In genomic region chr4:47373174-47373573, GRCh38 we compare ENCODE assay signal across 22 cellular contexts.
DNase-seq lines count a peak whose midpoint lies in the region; ATAC-seq and TF ChIP-seq lines count a peak whose summit lies in the region.
"Had no signal": no experiment of that assay in that cellular context is flagged by ENCODE, and none has a peak within 500 bp of the region (broad histone marks: within the 10 kb centered on the region; RNA-seq: fewer than 3 reads in every experiment).

No MANE protein-coding gene starts in this region.

- no peak overlapping the region for H3K4me3 Mint-ChIP-seq in stimulated activated naive CD8-positive, alpha-beta T cell treated with anti-CD3 and anti-CD28 coated beads, Interleukin-15, amount 100 ng/mL, for 72 hours
- H3K4me3 Mint-ChIP-seq: activated CD4-positive, alpha-beta T cell treated with anti-CD3 and anti-CD28 coated beads, Interleukin-2, amount 10 ng/mL, durations not matched to agents 24 days and 14 days; endodermal cell; memory B cell; naive thymus-derived CD4-positive, alpha-beta T cell had no signal

- H3K27me3 ChIP-seq in WERI-Rb-1 (ENCODE audit: insufficient read depth, low read depth, severe bottlenecking) (no peaks in the 10 kb centered on the region), A673 (replicated peaks; ENCODE audit: insufficient read depth, low read depth, low read length, poor library complexity) (no peaks in the 10 kb centered on the region)
- H3K27me3 ChIP-seq: BE2C, SJCRH30 had no signal

- peak; percentile 69 for ATAC-seq in GM19395 (IDR thresholded peaks at IDR 0.05; ENCODE audit: unreplicated experiment)
- peak; percentile 64 for ATAC-seq in HG03342 (IDR thresholded peaks at IDR 0.05; ENCODE audit: unreplicated experiment)
- no peak for ATAC-seq in stimulated activated naive CD8-positive, alpha-beta T cell treated with anti-CD3 and anti-CD28 coated beads, Interleukin-15, amount 100 ng/mL, for 72 hours
- ATAC-seq: naive thymus-derived CD4-positive, alpha-beta T cell had no signal

- no peaks in the 10 kb centered on the region for H3K4me1 Mint-ChIP-seq in stimulated activated naive CD8-positive, alpha-beta T cell treated with anti-CD3 and anti-CD28 coated beads, Interleukin-15, amount 100 ng/mL, for 72 hours
- H3K4me1 Mint-ChIP-seq: activated CD4-positive, alpha-beta T cell treated with anti-CD3 and anti-CD28 coated beads, Interleukin-2, amount 10 ng/mL, durations not matched to agents 24 days and 14 days; memory B cell had no signal

- CTCF ChIA-PET in A673 (lab: Charles Lee) = no interaction called here

- H3K9me3 ChIP-seq in WERI-Rb-1 (ENCODE audit: severe bottlenecking) = no peaks in the 10 kb centered on the region
- H3K9me3 ChIP-seq in A673 (ENCODE audit: low read depth, low read length, poor library complexity, severe bottlenecking) = no peaks in the 10 kb centered on the region
- H3K9me3 ChIP-seq: BE2C, SJCRH30, thoracic aorta had no signal

- peaks cover 6% of the 10 kb centered on the region for H3K4me1 ChIP-seq in A673 (ENCODE audit: insufficient read depth, low read length, poor library complexity, severe bottlenecking)
- H3K4me1 ChIP-seq: SJCRH30 had no signal

- BruUV-seq in A673 (replicated peaks; lab: Mats Ljungman, UMichigan) = no TSS peak

- no peak overlapping the region for H3K27ac Mint-ChIP-seq in stimulated activated naive CD8-positive, alpha-beta T cell treated with anti-CD3 and anti-CD28 coated beads, Interleukin-15, amount 100 ng/mL, for 72 hours
- H3K27ac Mint-ChIP-seq: activated CD4-positive, alpha-beta T cell treated with anti-CD3 and anti-CD28 coated beads, Interleukin-2, amount 10 ng/mL, durations not matched to agents 24 days and 14 days; endodermal cell; memory B cell; naive thymus-derived CD4-positive, alpha-beta T cell had no signal

- peak; percentile 62 for DNase-seq in NOMO-1 treated with dmso at 0.1 percent for 144 hours (lab: John Stamatoyannopoulos, UW; ENCODE audit: unreplicated experiment)
- DNase-seq in WERI-Rb-1 = no peak
- DNase-seq in ecto neural progenitor cell (ENCODE audit: low spot score) = no peak
- DNase-seq in A673 (ENCODE audit: low spot score) = no peak
- DNase-seq in stimulated activated naive CD8-positive, alpha-beta T cell treated with anti-CD3 and anti-CD28 coated beads, Interleukin-15, amount 100 ng/mL, for 72 hours = no peak
- DNase-seq: activated CD4-positive, alpha-beta T cell treated with anti-CD3 and anti-CD28 coated beads, Interleukin-2, amount 10 ng/mL, durations not matched to agents 24 days and 14 days; activated CD8-positive, alpha-beta memory T cell treated with anti-CD3 and anti-CD28 coated beads, Interleukin-2, amount 50 U/mL, for 48 hours; activated naive CD4-positive, alpha-beta T cell; aorta; endodermal cell; hippocampal formation; naive thymus-derived CD4-positive, alpha-beta T cell; NCI-H2029; posterior cingulate gyrus; SJCRH30; stimulated activated CD4-positive, alpha-beta T cell treated with anti-CD3 and anti-CD28 coated beads, Interleukin-4, amount 100 ng/mL, for 24 hours; T-helper 9 cell had no signal

- H3K36me3 ChIP-seq in WERI-Rb-1 (no peaks in the 10 kb centered on the region), A673 (ENCODE audit: insufficient read depth, low read length, poor library complexity, severe bottlenecking) (no peaks in the 10 kb centered on the region)
- H3K36me3 ChIP-seq: BE2C, SJCRH30, thoracic aorta had no signal

- TF ChIP-seq CTCF in WERI-Rb-1 (IDR thresholded peaks at IDR 0.05; ENCODE audit: low read depth, low read length) (no peak), A673 (conservative IDR thresholded peaks at IDR 0.05; ENCODE audit: low read depth, low read length) (no peak)

- intact Hi-C loops in A673 (cut with micrococcal nuclease; ENCODE audit: unreplicated experiment) = no loop called here

- H3K27ac ChIP-seq in WERI-Rb-1 (no peak overlapping the region), A673 (ENCODE audit: low read depth, low read length, poor library complexity, severe bottlenecking) (no peak overlapping the region)
- H3K27ac ChIP-seq: SJCRH30, thoracic aorta had no signal

- no peaks in the 10 kb centered on the region for H3K9me3 Mint-ChIP-seq in stimulated activated naive CD8-positive, alpha-beta T cell treated with anti-CD3 and anti-CD28 coated beads, Interleukin-15, amount 100 ng/mL, for 72 hours
- H3K9me3 Mint-ChIP-seq: activated CD4-positive, alpha-beta T cell treated with anti-CD3 and anti-CD28 coated beads, Interleukin-2, amount 10 ng/mL, durations not matched to agents 24 days and 14 days; memory B cell had no signal

- H3K4me3 ChIP-seq in WERI-Rb-1 (ENCODE audit: low read depth, low read length) (no peak overlapping the region), A673 (ENCODE audit: low read depth, low read length, poor library complexity, severe bottlenecking) (no peak overlapping the region)
- H3K4me3 ChIP-seq: SJCRH30, thoracic aorta had no signal

- POLR2A ChIA-PET in A673 (lab: Charles Lee; ENCODE audit: low non-redundant PET) = no interaction called here

- peaks cover 12% of the 10 kb centered on the region for H3K27me3 Mint-ChIP-seq in stimulated activated naive CD8-positive, alpha-beta T cell treated with anti-CD3 and anti-CD28 coated beads, Interleukin-15, amount 100 ng/mL, for 72 hours
- H3K27me3 Mint-ChIP-seq: activated CD4-positive, alpha-beta T cell treated with anti-CD3 and anti-CD28 coated beads, Interleukin-2, amount 10 ng/mL, durations not matched to agents 24 days and 14 days had no signal
